16 cellular contexts compared by ENCODE assay signal in genomic region chr1:180137767-180138166, GRCh38. TPM values are rescaled to one million over a fixed set of nuclear protein-coding genes. Genes with fewer than 3 reads are reported as not detected.
DNase-seq lines count a peak whose midpoint lies in the region; ATAC-seq and TF ChIP-seq lines count a peak whose summit lies in the region.
"Had no signal": no experiment of that assay in that cellular context is flagged by ENCODE, and none has a peak within 500 bp of the region (broad histone marks: within the 10 kb centered on the region; RNA-seq: fewer than 3 reads in every experiment).

No MANE protein-coding gene starts in this region.

- no peak overlapping the region for H3K56ac ChIP-seq in mesendoderm (ENCODE audit: low read length)

- no peaks in the 10 kb centered on the region for H4K20me1 ChIP-seq in Karpas-422 (ENCODE audit: insufficient read depth, low read depth, low read length)
- H4K20me1 ChIP-seq: BLaER1 treated with 17β-estradiol and CSF1 and Interleukin-3, amounts not matched to agents 10 nM and 100 nM had no signal

- H3K9me3 ChIP-seq in Karpas-422 (ENCODE audit: low read length) (no peaks in the 10 kb centered on the region), mucosa of descending colon (no peaks in the 10 kb centered on the region)

- no peaks in the 10 kb centered on the region for H3K36me3 Mint-ChIP-seq in stimulated activated naive B cell treated with anti-CD40 and anti-IgM and Interleukin-4, amounts not matched to agents 10 μg/mL and 1 μg/mL and 100 μg/mL, for 72 hours

- H3K4me3 Mint-ChIP-seq in stimulated activated naive B cell treated with anti-CD40 and anti-IgM and Interleukin-4, amounts not matched to agents 10 μg/mL and 1 μg/mL and 100 μg/mL, for 72 hours = no peak overlapping the region
- H3K4me3 Mint-ChIP-seq: CD4-positive, alpha-beta T cell; GM23338 had no signal

- no peak overlapping the region for H3K9ac ChIP-seq in Karpas-422 (ENCODE audit: low read length)
- no peak overlapping the region for H3K9ac ChIP-seq in mesendoderm (ENCODE audit: low read length)
- H3K9ac ChIP-seq: BLaER1 treated with 17β-estradiol and CSF1 and Interleukin-3, amounts not matched to agents 10 nM and 100 nM had no signal

- in situ Hi-C loops in SK-MEL-5 (cut with HindIII; ENCODE audit: low pct_unique_long_range_greater_than_20kb, low sequenced_read_pairs) = no loop called here

- peaks cover 4 to 8% of the 10 kb centered on the region in 2 donors for H3K9me3 Mint-ChIP-seq in stimulated activated naive B cell treated with anti-CD40 and anti-IgM and Interleukin-4, amounts not matched to agents 10 μg/mL and 1 μg/mL and 100 μg/mL, for 72 hours
- H3K9me3 Mint-ChIP-seq: CD4-positive, alpha-beta T cell; GM23338 had no signal

- H3K79me2 ChIP-seq in Karpas-422 (ENCODE audit: low read length) (no peaks in the 10 kb centered on the region), mesendoderm (ENCODE audit: control insufficient read depth, insufficient read depth, low read length) (no peaks in the 10 kb centered on the region)

- H3K23ac ChIP-seq in mesendoderm (ENCODE audit: low read length) = no peak overlapping the region

- peaks cover 21 to 23% of the 10 kb centered on the region in 2 donors for H3K27me3 Mint-ChIP-seq in stimulated activated naive B cell treated with anti-CD40 and anti-IgM and Interleukin-4, amounts not matched to agents 10 μg/mL and 1 μg/mL and 100 μg/mL, for 72 hours

- H3K4me3 ChIP-seq in Karpas-422 (ENCODE audit: low read length) = no peak overlapping the region
- H3K4me3 ChIP-seq in mucosa of descending colon = no peak overlapping the region
- H3K4me3 ChIP-seq in mesendoderm (ENCODE audit: low read length) = no peak overlapping the region
- H3K4me3 ChIP-seq: BLaER1 treated with 17β-estradiol and CSF1 and Interleukin-3, amounts not matched to agents 10 nM and 100 nM; GM23338 had no signal

- intact Hi-C loops in mucosa of descending colon (cut with DNase I, micrococcal nuclease) = no loop called here

- no peak overlapping the region for H3K27ac ChIP-seq in Karpas-422 (ENCODE audit: low read length)
- H3K27ac ChIP-seq in mesendoderm (ENCODE audit: low read depth, low read length) = no peak overlapping the region
- H3K27ac ChIP-seq: BLaER1 treated with 17β-estradiol and CSF1 and Interleukin-3, amounts not matched to agents 10 nM and 100 nM had no signal

- H2BK5ac ChIP-seq in mesendoderm (ENCODE audit: low read length) = no peak overlapping the region

- no peak overlapping the region for H3K18ac ChIP-seq in mesendoderm (ENCODE audit: low read length)

- H2BK120ac ChIP-seq in mesendoderm (ENCODE audit: low read depth, low read length) = no peak overlapping the region

- no peaks in the 10 kb centered on the region for H3K36me3 ChIP-seq in Karpas-422 (ENCODE audit: insufficient read depth, low read length)
- no peaks in the 10 kb centered on the region for H3K36me3 ChIP-seq in mucosa of descending colon (ENCODE audit: low read depth)
- no peaks in the 10 kb centered on the region for H3K36me3 ChIP-seq in mesendoderm (ENCODE audit: control insufficient read depth, insufficient read depth, low read length)
- H3K36me3 ChIP-seq: BLaER1 treated with 17β-estradiol and CSF1 and Interleukin-3, amounts not matched to agents 10 nM and 100 nM had no signal

- H3K9me2 ChIP-seq in Karpas-422 (replicated peaks; ENCODE audit: insufficient read depth, low read length) = no peaks in the 10 kb centered on the region

- peak; percentile 50 for ATAC-seq in mucosa of descending colon
- no peak for ATAC-seq in stimulated activated naive B cell treated with anti-CD40 and anti-IgM and Interleukin-4, amounts not matched to agents 10 μg/mL and 1 μg/mL and 100 μg/mL, for 72 hours (replicated peaks)
- ATAC-seq: GM23338 had no signal

- H4K8ac ChIP-seq in mesendoderm (ENCODE audit: low read depth, low read length) = no peak overlapping the region

- no peak overlapping the region for H3K4me2 ChIP-seq in Karpas-422 (ENCODE audit: low read depth, low read length, poor library complexity, severe bottlenecking)
- no peak overlapping the region for H3K4me2 ChIP-seq in mesendoderm (ENCODE audit: low read length)
- H3K4me2 ChIP-seq: BLaER1 treated with 17β-estradiol and CSF1 and Interleukin-3, amounts not matched to agents 10 nM and 100 nM; GM23338 had no signal

- no peaks in the 10 kb centered on the region for H3K79me1 ChIP-seq in mesendoderm (ENCODE audit: low read length)

- WGBS in mesendoderm (ENCODE audit: extremely low coverage, insufficient coverage, low lambda C conversion rate) = 100% methylated on average over 1 of the region's 2 CpGs

- H2AFZ ChIP-seq in Karpas-422 (ENCODE audit: low read length) = no peak overlapping the region
- H2AFZ ChIP-seq: GM23338 had no signal

- H2AK5ac ChIP-seq in mesendoderm (ENCODE audit: low read length) = no peak overlapping the region

- H4K5ac ChIP-seq in mesendoderm (ENCODE audit: low read length) = no peak overlapping the region

- H3K27ac Mint-ChIP-seq in stimulated activated naive B cell treated with anti-CD40 and anti-IgM and Interleukin-4, amounts not matched to agents 10 μg/mL and 1 μg/mL and 100 μg/mL, for 72 hours = no peak overlapping the region
- H3K27ac Mint-ChIP-seq: CD4-positive, alpha-beta T cell; GM23338 had no signal

- no peak overlapping the region for H2BK15ac ChIP-seq in mesendoderm (replicated peaks; ENCODE audit: low read depth)

- no peaks in the 10 kb centered on the region for H3K4me1 Mint-ChIP-seq in stimulated activated naive B cell treated with anti-CD40 and anti-IgM and Interleukin-4, amounts not matched to agents 10 μg/mL and 1 μg/mL and 100 μg/mL, for 72 hours
- H3K4me1 Mint-ChIP-seq: GM23338 had no signal

- H3K4me1 ChIP-seq in Karpas-422 (ENCODE audit: low read length) = no peaks in the 10 kb centered on the region
- H3K4me1 ChIP-seq in mucosa of descending colon (ENCODE audit: low read depth) = no peaks in the 10 kb centered on the region
- no peaks in the 10 kb centered on the region for H3K4me1 ChIP-seq in mesendoderm (ENCODE audit: control insufficient read depth, low read depth, low read length)
- H3K4me1 ChIP-seq: BLaER1 treated with 17β-estradiol and CSF1 and Interleukin-3, amounts not matched to agents 10 nM and 100 nM had no signal

- no peak overlapping the region for H3K4ac ChIP-seq in mesendoderm (ENCODE audit: low read depth, low read length)

- no peak for TF ChIP-seq CTCF in mucosa of descending colon (IDR thresholded peaks at IDR 0.05)

- H3K27me3 ChIP-seq in Karpas-422 (ENCODE audit: low read length) = no peaks in the 10 kb centered on the region
- H3K27me3 ChIP-seq in mesendoderm (ENCODE audit: insufficient read depth, low read length, poor library complexity) = no peaks in the 10 kb centered on the region
- H3K27me3 ChIP-seq: BLaER1 treated with 17β-estradiol and CSF1 and Interleukin-3, amounts not matched to agents 10 nM and 100 nM had no signal

- DNase-seq in NCI-H1105 treated with DMSO at 0.1 percent for 48 hours (lab: John Stamatoyannopoulos, UW) (peak; percentile 5), NCI-H1105 (lab: John Stamatoyannopoulos, UW) (no peak), Karpas-422 (peak; percentile 53), SK-MEL-5 (ENCODE audit: low read depth, low spot score) (peak; percentile 6), mucosa of descending colon (no peak), mesendoderm (no peak)
- DNase-seq in stimulated activated naive B cell treated with anti-CD40 and anti-IgM and Interleukin-4, amounts not matched to agents 10 μg/mL and 1 μg/mL and 100 μg/mL, for 72 hours = no peak
- DNase-seq: 8988T; ACHN; Calu3; CD4-positive, alpha-beta T cell; DMS 273 treated with DMSO at 0.1 percent for 48 hours; DMS79; H7 had no signal

RNA-seq across cellular contexts. Expression of gene QSOX1, which starts 16.9 kb away (rescaled TPM):
- 4.7 and 10.0 TPM in 2 replicates for total RNA-seq in Karpas-422 (2014; rRNA removed; shearing (Covaris generic); ENCODE audit: low replicate concordance)
- total RNA-seq in SK-MEL-5 (2014; rRNA removed; shearing (Covaris generic)) = 66.9 and 77.5 TPM in 2 replicates
- 222 and 267 TPM in 2 replicates for polyA plus RNA-seq in SK-MEL-5 (2015; cell fraction: cytosol; rRNA removed)
- 39.2 and 40.5 TPM in 2 replicates for polyA plus RNA-seq in SK-MEL-5 (2015; cell fraction: nucleus; rRNA removed)
- total RNA-seq in mucosa of descending colon = 100 to 1,000 TPM in 2 of 3 donors, 10 to 100 TPM in 1; 96.4 to 260 (median 185) TPM
- 46.3 TPM for polyA plus RNA-seq in mesendoderm (2013, experiment 1 of 2)
- polyA plus RNA-seq in mesendoderm (2013, experiment 2 of 2) = 47.4 TPM

Comparison
In these comparisons a context has a peak if more than half of its experiments do, and no peak if none do; other contexts are left out.
1. DNase-seq: peak in NCI-H1105 treated with DMSO at 0.1 percent for 48 hours (single experiment), Karpas-422 (single experiment) and SK-MEL-5 (single experiment); none in NCI-H1105 (single experiment), mucosa of descending colon (0 of 3), mesendoderm (single experiment) and stimulated activated naive B cell treated with anti-CD40 and anti-IgM and Interleukin-4, amounts not matched to agents 10 μg/mL and 1 μg/mL and 100 μg/mL, for 72 hours (single experiment).